Comparison of ENCODE assay signal across 28 cellular contexts in the genomic region with DNA sequence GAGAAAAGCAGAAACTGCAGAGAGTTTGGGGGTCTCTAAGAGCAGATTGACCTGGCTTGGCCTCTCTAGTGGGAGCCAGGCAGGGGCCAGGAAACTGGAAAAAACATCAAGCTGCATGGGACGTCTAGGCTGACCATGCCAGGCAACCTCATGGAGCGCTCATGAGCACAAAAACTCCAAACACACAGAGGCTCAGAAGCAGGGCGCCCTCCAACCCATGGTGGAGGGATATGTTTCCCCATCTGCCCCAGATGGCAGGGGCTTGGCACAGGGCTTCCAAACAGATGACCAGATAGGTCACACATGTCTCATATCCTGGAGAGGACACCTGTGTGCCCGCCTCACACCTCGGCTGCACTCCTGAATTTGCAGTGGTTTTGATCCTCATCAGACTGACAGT.
"Had no signal": no experiment of that assay in that cellular context is flagged by ENCODE, and none has a peak within 500 bp of the region (broad histone marks: within the 10 kb centered on the region; RNA-seq: fewer than 3 reads in every experiment).

No MANE protein-coding gene starts in this region.

- DNase-seq: activated B cell treated with CpG ODN at 0.5 μM for 24 hours; activated CD4-positive, alpha-beta T cell treated with anti-CD3 and anti-CD28 coated beads for 48 hours; activated CD4-positive, alpha-beta T cell treated with anti-CD3 and anti-CD28 coated beads, Interleukin-2, amount 50 U/mL, for 1 hour; activated CD4-positive, alpha-beta T cell treated with anti-CD3 and anti-CD28 coated beads, Interleukin-2, amount 50 U/mL, for 48 hours; activated CD8-positive, alpha-beta memory T cell treated with anti-CD3 and anti-CD28 coated beads, Interleukin-2, amount 10 ng/mL, durations not matched to agents 7 days and 5 days; activated CD8-positive, alpha-beta memory T cell treated with anti-CD3 and anti-CD28 coated beads, Interleukin-2, amount 50 U/mL, for 48 hours; activated CD8-positive, alpha-beta T cell treated with anti-CD3 and anti-CD28 coated beads, Interleukin-2, amount 10 ng/mL, durations not matched to agents 7 days and 5 days; activated gamma-delta T cell treated with Interleukin-2 at 50 U/mL for 16 hours; activated naive CD4-positive, alpha-beta T cell treated with anti-CD3 and anti-CD28 coated beads, Interleukin-2, amount 50 U/mL, for 16 hours; activated naive CD4-positive, alpha-beta T cell treated with Interleukin-2 at 50 U/mL for 16 hours; activated T-cell treated with anti-CD3 and anti-CD28 coated beads for 4 hours; activated T-cell treated with anti-CD3 and anti-CD28 coated beads, Interleukin-2, amount 50 U/mL, for 24 hours; activated T-cell treated with anti-CD3 and anti-CD28 coated beads, Interleukin-2, amount 50 U/mL, for 72 hours; amniotic stem cell; anterior cingulate cortex; brain microvascular endothelial cell; dorsolateral prefrontal cortex; effector memory CD4-positive, alpha-beta T cell; erythroblast; esophagus squamous epithelium; foreskin melanocyte; heart right ventricle; T-helper 2 cell had no signal

- H3K27ac ChIP-seq: brain microvascular endothelial cell, coronary artery, dorsolateral prefrontal cortex, esophagus squamous epithelium, gastroesophageal sphincter, heart right ventricle, VCaP had no signal

- H3K4me1 ChIP-seq: esophagus squamous epithelium, gastroesophageal sphincter, heart right ventricle had no signal

- H3K27me3 ChIP-seq: brain microvascular endothelial cell, esophagus squamous epithelium had no signal

- H3K36me3 ChIP-seq: brain microvascular endothelial cell, esophagus squamous epithelium, gastroesophageal sphincter, heart right ventricle had no signal

- FAIRE-seq: astrocyte, bronchial epithelial cell had no signal

- H3K4me3 ChIP-seq: coronary artery, dorsolateral prefrontal cortex, esophagus squamous epithelium, gastroesophageal sphincter, heart right ventricle had no signal
